ENCODE assay signal across 21 cellular contexts in the genomic region with DNA sequence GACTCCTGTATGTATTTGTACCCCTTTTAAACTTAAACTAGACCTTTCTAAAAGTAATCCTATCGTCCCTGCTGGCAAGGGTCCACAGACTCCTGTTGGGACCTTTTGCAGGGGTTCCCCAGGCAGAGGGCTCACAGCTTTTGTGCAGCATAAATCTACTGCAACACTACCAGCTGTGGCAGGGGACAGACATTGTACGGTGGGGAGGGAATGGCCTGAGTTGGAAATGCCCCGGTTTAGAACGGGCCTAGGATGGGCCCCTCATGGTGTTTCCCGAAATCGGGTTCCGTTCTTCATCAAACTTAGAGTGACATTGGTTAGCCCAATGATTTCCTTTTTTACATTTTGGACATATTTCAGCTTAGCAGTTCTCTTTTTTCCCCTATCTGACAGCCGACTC. TPM values are rescaled to one million over a fixed set of nuclear protein-coding genes. Genes with fewer than 3 reads are reported as not detected.
"Had no signal": no experiment of that assay in that cellular context is flagged by ENCODE, and none has a peak within 500 bp of the region (broad histone marks: within the 10 kb centered on the region; RNA-seq: fewer than 3 reads in every experiment).

No MANE protein-coding gene starts in this region.

- H3K9me3 Mint-ChIP-seq: nephron progenitor cell had no signal

- FAIRE-seq: islet of Langerhans had no signal

- H3K27ac ChIP-seq: gastrocnemius medialis, heart right ventricle, parathyroid adenoma, prostate gland, right lobe of liver, tibial artery, upper lobe of right lung, vagina had no signal

- H3K36me3 ChIP-seq: gastrocnemius medialis, heart right ventricle, prostate gland, right lobe of liver, tibial artery, upper lobe of right lung, vagina had no signal

- DNase-seq: effector CD4-positive, alpha-beta T cell; gastrocnemius medialis; heart right ventricle; hypothalamus; kidney glomerular epithelial cell; mammary epithelial cell; naive thymus-derived CD4-positive, alpha-beta T cell; nephron progenitor cell; right lobe of liver; stimulated activated CD4-positive, alpha-beta T cell treated with anti-CD3 and anti-CD28 coated beads, Interleukin-4, amount 100 ng/mL, for 1 hour; stimulated activated CD8-positive, alpha-beta memory T cell treated with anti-CD3 and anti-CD28 coated beads, Interleukin-4, amount 100 ng/mL, for 48 hours; tibial artery; upper lobe of right lung had no signal

- H3K27me3 ChIP-seq: right lobe of liver, vagina had no signal

- ATAC-seq: esophagus mucosa; gastrocnemius medialis; heart right ventricle; naive thymus-derived CD4-positive, alpha-beta T cell; right lobe of liver; stimulated activated effector memory CD8-positive, alpha-beta T cell treated with anti-CD3 and anti-CD28 coated beads, Interleukin-12 subunit alpha, Interleukin-12 subunit beta, amount 100 ng/mL, for 72 hours; upper lobe of right lung had no signal

- H3K4me1 Mint-ChIP-seq: nephron progenitor cell had no signal

- H3K36me3 Mint-ChIP-seq: stimulated activated effector memory CD8-positive, alpha-beta T cell treated with anti-CD3 and anti-CD28 coated beads, Interleukin-12 subunit alpha, Interleukin-12 subunit beta, amount 100 ng/mL, for 72 hours had no signal

- H3K4me1 ChIP-seq: gastrocnemius medialis, heart right ventricle, parathyroid adenoma, prostate gland, right lobe of liver, tibial artery, upper lobe of right lung, vagina had no signal

- H3K9ac ChIP-seq: parathyroid adenoma had no signal

- H3K4me3 ChIP-seq: gastrocnemius medialis, heart right ventricle, prostate gland, right lobe of liver, tibial artery, upper lobe of right lung, vagina had no signal

- H3K9me3 ChIP-seq: gastrocnemius medialis, heart right ventricle, prostate gland, right lobe of liver, tibial artery, upper lobe of right lung, vagina had no signal

- H3K27ac Mint-ChIP-seq: nephron progenitor cell; stimulated activated effector memory CD8-positive, alpha-beta T cell treated with anti-CD3 and anti-CD28 coated beads, Interleukin-12 subunit alpha, Interleukin-12 subunit beta, amount 100 ng/mL, for 72 hours; stimulated activated naive CD8-positive, alpha-beta T cell treated with anti-CD3 and anti-CD28 coated beads, Interleukin-15, Interleukin-2, amounts not matched to agents 100 ng/mL and 50 ng/mL, for 24 hours had no signal

- H3K4me3 Mint-ChIP-seq: nephron progenitor cell; stimulated activated effector memory CD8-positive, alpha-beta T cell treated with anti-CD3 and anti-CD28 coated beads, Interleukin-12 subunit alpha, Interleukin-12 subunit beta, amount 100 ng/mL, for 72 hours; stimulated activated naive CD8-positive, alpha-beta T cell treated with anti-CD3 and anti-CD28 coated beads, Interleukin-15, Interleukin-2, amounts not matched to agents 100 ng/mL and 50 ng/mL, for 24 hours had no signal

RNA-seq across cellular contexts. Expression of a gene that starts 26.5 kb away (rescaled TPM):
- total RNA-seq: mammary epithelial cell; mononuclear cell; naive thymus-derived CD4-positive, alpha-beta T cell had no signal
- polyA plus RNA-seq: mammary epithelial cell had no signal
